ENCODE assay signal across 8 cellular contexts in genomic region chr1:6343506-6344405, GRCh38. TPM values are rescaled to one million over a fixed set of nuclear protein-coding genes. Genes with fewer than 3 reads are reported as not detected.
DNase-seq lines count a peak whose midpoint lies in the region; ATAC-seq, FAIRE-seq and TF ChIP-seq lines count a peak whose summit lies in the region.

No MANE protein-coding gene starts in this region.

- no peak overlapping the region for H3K4me3 ChIP-seq in HFF-Myc (replicated peaks; ENCODE audit: low read depth, low read length)

- no peak overlapping the region for H3K4me3 Mint-ChIP-seq in activated T-cell treated with anti-CD3 and anti-CD28 coated beads, Interleukin-2, amount 50 U/mL, for 4 hours
- no peak overlapping the region for H3K4me3 Mint-ChIP-seq in neural crest cell

- H3K4me1 Mint-ChIP-seq in activated T-cell treated with anti-CD3 and anti-CD28 coated beads, Interleukin-2, amount 50 U/mL, for 4 hours (ENCODE audit: low read depth) = peaks cover 10% of the 10 kb centered on the region
- peaks cover 42% of the 10 kb centered on the region for H3K4me1 Mint-ChIP-seq in neural crest cell

- TF ChIP-seq CTCF in HFF-Myc (IDR thresholded peaks at IDR 0.05; ENCODE audit: low read depth, low read length, missing control alignments) (peak; percentile 98), neural crest cell (conservative IDR thresholded peaks at IDR 0.05) (peak; percentile 95)

- no peak overlapping the region for H3K27ac Mint-ChIP-seq in neural crest cell (ENCODE audit: unreplicated experiment)

- ATAC-seq in activated T-cell treated with anti-CD3 and anti-CD28 coated beads, Interleukin-2, amount 50 U/mL, for 4 hours = peak; percentile 63 to 64
- no peak for ATAC-seq in GM18909 (IDR thresholded peaks at IDR 0.05; ENCODE audit: poor library complexity, unreplicated experiment)

- no peaks in the 10 kb centered on the region for H3K9me3 Mint-ChIP-seq in activated T-cell treated with anti-CD3 and anti-CD28 coated beads, Interleukin-2, amount 50 U/mL, for 4 hours
- H3K9me3 Mint-ChIP-seq in neural crest cell = no peaks in the 10 kb centered on the region

- DNase-seq in COLO668 (lab: John Stamatoyannopoulos, UW; ENCODE audit: unreplicated experiment) = peak; percentile 84
- peak; percentile 53 for DNase-seq in HFF-Myc (ENCODE audit: extremely low read depth, low read depth)
- DNase-seq in NOMO-1 treated with dmso at 0.1 percent for 144 hours (lab: John Stamatoyannopoulos, UW; ENCODE audit: unreplicated experiment) = peak; percentile 17
- DNase-seq in activated T-cell treated with anti-CD3 and anti-CD28 coated beads, Interleukin-2, amount 50 U/mL, for 4 hours = peak; percentile 38
- peak; percentile 88 for DNase-seq in fibroblast of gingiva (ENCODE audit: low read depth)
- peak; percentile 82 for DNase-seq in neural crest cell (ENCODE audit: low read depth, low spot score)
- DNase-seq in urothelium cell line (ENCODE audit: low spot score) = peak; percentile 62

- no peaks in the 10 kb centered on the region for H3K36me3 Mint-ChIP-seq in activated T-cell treated with anti-CD3 and anti-CD28 coated beads, Interleukin-2, amount 50 U/mL, for 4 hours (ENCODE audit: insufficient read depth)
- no peaks in the 10 kb centered on the region for H3K36me3 Mint-ChIP-seq in neural crest cell (ENCODE audit: low read depth)

- no peaks in the 10 kb centered on the region for H3K27me3 Mint-ChIP-seq in activated T-cell treated with anti-CD3 and anti-CD28 coated beads, Interleukin-2, amount 50 U/mL, for 4 hours (ENCODE audit: low read depth)
- H3K27me3 Mint-ChIP-seq in neural crest cell (ENCODE audit: low read depth) = no peaks in the 10 kb centered on the region

- FAIRE-seq in urothelium cell line (lab: Jason Lieb, UNC) = no peak

RNA-seq across cellular contexts. Expression of gene ACOT7, which starts 49.8 kb away (rescaled TPM):
- total RNA-seq in activated T-cell treated with anti-CD3 and anti-CD28 coated beads, Interleukin-2, amount 50 U/mL, for 4 hours = 100 to 1,000 TPM in 2 of 3 donors, 10 to 100 TPM in 1; 92.8 to 112 (median 101) TPM
- 107 and 110 TPM in 2 replicates for total RNA-seq in neural crest cell

Comparison
In these comparisons a context has a peak if more than half of its experiments do, and no peak if none do; other contexts are left out.
1. DNase-seq: peak in every context shown above with its lines; median percentile 88 in fibroblast of gingiva; 84 in COLO668; 82 in neural crest cell; 62 in urothelium cell line; 53 in HFF-Myc; 38 in activated T-cell treated with anti-CD3 and anti-CD28 coated beads, Interleukin-2, amount 50 U/mL, for 4 hours; 17 in NOMO-1 treated with dmso at 0.1 percent for 144 hours.